In genomic region chr5:11962122-11962521, GRCh38 we compare ENCODE assay signal across 29 cellular contexts. TPM values are rescaled to one million over a fixed set of nuclear protein-coding genes. Genes with fewer than 3 reads are reported as not detected.
"Had no signal": no experiment of that assay in that cellular context is flagged by ENCODE, and none has a peak within 500 bp of the region (broad histone marks: within the 10 kb centered on the region; RNA-seq: fewer than 3 reads in every experiment).

No MANE protein-coding gene starts in this region.

- DNase-seq: colonic mucosa; effector memory CD4-positive, alpha-beta T cell; erythroblast; esophagus squamous epithelium; foreskin melanocyte; glutamatergic neuron; heart right ventricle; hypothalamus; immature natural killer cell; islet precursor cell; kidney glomerular epithelial cell; left colon; left ventricle myocardium superior; lower lobe of right lung; natural killer cell; sigmoid colon; stimulated activated CD4-positive, alpha-beta T cell treated with anti-CD3 and anti-CD28 coated beads, Interleukin-4, amount 100 ng/mL, for 4 hours; transverse colon; upper lobe of right lung; uterus had no signal

- H3K36me3 Mint-ChIP-seq: immature natural killer cell; natural killer cell; stimulated activated memory B cell treated with anti-CD40 and anti-IgM and Interleukin-4, amounts not matched to agents 10 μg/mL and 1 μg/mL and 100 μg/mL, for 72 hours had no signal

- H3K27me3 ChIP-seq: colonic mucosa, esophagus squamous epithelium, heart right ventricle, sigmoid colon, transverse colon, upper lobe of right lung, uterus had no signal

- H3K4me1 Mint-ChIP-seq: immature natural killer cell; natural killer cell; stimulated activated memory B cell treated with anti-CD40 and anti-IgM and Interleukin-4, amounts not matched to agents 10 μg/mL and 1 μg/mL and 100 μg/mL, for 72 hours had no signal

- H3K27ac ChIP-seq: colonic mucosa, esophagus squamous epithelium, heart right ventricle, lower lobe of right lung, parathyroid adenoma, sigmoid colon, thoracic aorta, transverse colon, upper lobe of right lung, uterus had no signal

- H3K27me3 Mint-ChIP-seq: dendritic cell treated with granulocyte-macrophage colony-stimulating factor and Interleukin-4, amounts not matched to agents 40 ng/mL and 50 ng/mL, for 4 days; progenitor cell of endocrine pancreas; stimulated activated memory B cell treated with anti-CD40 and anti-IgM and Interleukin-4, amounts not matched to agents 10 μg/mL and 1 μg/mL and 100 μg/mL, for 72 hours; stimulated activated naive CD8-positive, alpha-beta T cell treated with anti-CD3 and anti-CD28 coated beads, Interleukin-15, Interleukin-2, amounts not matched to agents 100 ng/mL and 50 ng/mL, for 24 hours had no signal

- H3K4me1 ChIP-seq: colonic mucosa, esophagus squamous epithelium, heart right ventricle, lower lobe of right lung, parathyroid adenoma, sigmoid colon, transverse colon, upper lobe of right lung, uterus had no signal

- H3K9me3 Mint-ChIP-seq: dendritic cell treated with granulocyte-macrophage colony-stimulating factor and Interleukin-4, amounts not matched to agents 40 ng/mL and 50 ng/mL, for 4 days; neural crest cell had no signal

- ATAC-seq: heart right ventricle; left colon; left ventricle myocardium superior; lower lobe of right lung; natural killer cell; stimulated activated memory B cell treated with anti-CD40 and anti-IgM and Interleukin-4, amounts not matched to agents 10 μg/mL and 1 μg/mL and 100 μg/mL, for 72 hours; upper lobe of right lung had no signal

- H3K9me3 ChIP-seq: colonic mucosa, esophagus squamous epithelium, heart right ventricle, lower lobe of right lung, sigmoid colon, thoracic aorta, transverse colon, upper lobe of right lung, uterus had no signal

- H3K36me3 ChIP-seq: colonic mucosa, esophagus squamous epithelium, heart right ventricle, lower lobe of right lung, sigmoid colon, thoracic aorta, transverse colon, upper lobe of right lung, uterus had no signal

- H3K27ac Mint-ChIP-seq: dendritic cell treated with granulocyte-macrophage colony-stimulating factor and Interleukin-4, amounts not matched to agents 40 ng/mL and 50 ng/mL, for 4 days; immature natural killer cell; natural killer cell; progenitor cell of endocrine pancreas; stimulated activated memory B cell treated with anti-CD40 and anti-IgM and Interleukin-4, amounts not matched to agents 10 μg/mL and 1 μg/mL and 100 μg/mL, for 72 hours; stimulated activated naive CD8-positive, alpha-beta T cell treated with anti-CD3 and anti-CD28 coated beads, Interleukin-15, Interleukin-2, amounts not matched to agents 100 ng/mL and 50 ng/mL, for 24 hours had no signal

- H3K4me3 ChIP-seq: colonic mucosa, esophagus squamous epithelium, heart right ventricle, lower lobe of right lung, sigmoid colon, thoracic aorta, transverse colon, upper lobe of right lung, uterus had no signal

- H3K4me3 Mint-ChIP-seq: dendritic cell treated with granulocyte-macrophage colony-stimulating factor and Interleukin-4, amounts not matched to agents 40 ng/mL and 50 ng/mL, for 4 days; immature natural killer cell; natural killer cell; neural crest cell; stimulated activated memory B cell treated with anti-CD40 and anti-IgM and Interleukin-4, amounts not matched to agents 10 μg/mL and 1 μg/mL and 100 μg/mL, for 72 hours; stimulated activated naive CD8-positive, alpha-beta T cell treated with anti-CD3 and anti-CD28 coated beads, Interleukin-15, Interleukin-2, amounts not matched to agents 100 ng/mL and 50 ng/mL, for 24 hours had no signal

RNA-seq across cellular contexts. Expression of gene CTNND2, which starts 57.9 kb away (rescaled TPM):
- total RNA-seq: mononuclear cell, natural killer cell, osteoblast, thoracic aorta had no signal
